ENCODE assay signal across 23 cellular contexts in the genomic region with DNA sequence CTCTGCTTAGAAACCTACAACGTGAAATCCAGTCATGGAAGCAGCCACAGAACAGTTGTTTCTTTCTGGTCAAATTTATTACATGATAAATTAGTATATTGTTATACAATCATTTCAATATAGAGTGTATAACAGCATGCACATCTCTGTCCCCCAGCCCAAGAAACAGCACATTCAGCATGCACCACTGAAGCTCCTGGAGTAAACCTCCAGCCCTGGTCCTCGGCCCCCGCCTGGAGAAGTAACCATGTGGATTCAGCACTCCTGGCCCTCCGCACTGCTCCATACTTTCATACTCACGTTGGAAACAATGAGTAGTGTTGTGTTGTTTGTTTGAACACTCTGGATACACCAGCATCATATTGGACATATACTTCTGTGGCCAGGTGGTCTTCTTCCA. TPM values are rescaled to one million over a fixed set of nuclear protein-coding genes. Genes with fewer than 3 reads are reported as not detected.
DNase-seq lines count a peak whose midpoint lies in the region; ATAC-seq, FAIRE-seq and TF ChIP-seq lines count a peak whose summit lies in the region.
"Had no signal": no experiment of that assay in that cellular context is flagged by ENCODE, and none has a peak within 500 bp of the region (broad histone marks: within the 10 kb centered on the region; RNA-seq: fewer than 3 reads in every experiment).

No MANE protein-coding gene starts in this region.

- TF ChIP-seq CTCF in K562 (IDR thresholded peaks at IDR 0.05 in 2 of 3, conservative IDR thresholded peaks at IDR 0.05 in 1 of 3; ENCODE audit: insufficient read depth in 2 of 3, low read depth in 1 of 3, low read length in 3 of 3): no peak

- intact Hi-C loops in K562 (cut with micrococcal nuclease): no loop called here

- CTCF ChIA-PET in K562 (lab: Yijun Ruan, JAX; ENCODE audit: low intra/inter-chr PET ratio): no interaction called here

- no TSS peak for BruUV-seq in K562 (replicated peaks; lab: Mats Ljungman, UMichigan)

- in situ Hi-C loops in K562 (cut with MboI): no loop called here

- H3K27ac ChIP-seq in K562 (ENCODE audit: extremely low read depth, low read depth, low read length): no peak overlapping the region
- H3K27ac ChIP-seq: BLaER1 treated with 17β-estradiol and CSF1 and Interleukin-3, amounts not matched to agents 10 nM and 100 nM had no signal

- H3K27me3 ChIP-seq in K562 (ENCODE audit: control insufficient read depth in 2 of 2, insufficient read depth in 2 of 2, low read length in 2 of 2): no peaks in the 10 kb centered on the region
- H3K27me3 ChIP-seq: BE2C had no signal

- FAIRE-seq in K562 (lab: Jason Lieb, UNC): no peak
- FAIRE-seq: A549, GM12891, GM18507 had no signal

- no peaks in the 10 kb centered on the region for H3K36me3 ChIP-seq in K562 (ENCODE audit: control insufficient read depth, insufficient read depth, low read length)
- H3K36me3 ChIP-seq: BE2C; BLaER1 treated with 17β-estradiol and CSF1 and Interleukin-3, amounts not matched to agents 10 nM and 100 nM had no signal

- no peak for TF ChIP-seq POLR2A in K562 (conservative IDR thresholded peaks at IDR 0.05)

- POLR2A ChIA-PET in K562 (lab: Yijun Ruan, JAX): interaction anchor here (0.6 to 1.6 kb wide), 2 partner anchors 15 to 25 kb away, joined by 3 to 11 read pairs; a partner anchor contains a TSS

- H3K4me1 ChIP-seq in K562 (replicated peaks in 1 of 2; ENCODE audit: control insufficient read depth in 2 of 2, insufficient read depth in 2 of 2, low read length in 2 of 2): peaks cover 10 to 12% of the 10 kb centered on the region in 2 experiments; a peak in 4 of 5 replicates

- no peaks in the 10 kb centered on the region for H4K20me1 ChIP-seq in K562 (replicated peaks; ENCODE audit: control insufficient read depth, insufficient read depth, low read length)
- H4K20me1 ChIP-seq: BLaER1 treated with 17β-estradiol and CSF1 and Interleukin-3, amounts not matched to agents 10 nM and 100 nM had no signal

- DNase-seq in K562 (ENCODE audit: extremely low read depth in 1 of 4, low spot score in 3 of 4): no peak
- peak; percentile 18 for DNase-seq in ecto neural progenitor cell (ENCODE audit: low spot score)
- DNase-seq in mesenteric fat pad (ENCODE audit: low spot score): peak; percentile 62
- DNase-seq in middle frontal gyrus (ENCODE audit: extremely low spot score, low spot score): no peak
- no peak for DNase-seq in stimulated activated CD4-positive, alpha-beta T cell treated with anti-CD3 and anti-CD28 coated beads, Interleukin-12 subunit alpha, Interleukin-12 subunit beta, amount 100 ng/mL, for 4 hours
- no peak for DNase-seq in NCI-H1048 (lab: John Stamatoyannopoulos, UW)
- DNase-seq: 8988T; ACHN; AML-193; BE2C; Calu3; CD4-positive, alpha-beta T cell; CD8-positive, alpha-beta memory T cell; DMS53; DMS79 treated with DMSO at 0.1 percent for 48 hours; GF-D8; H9 had no signal

- no peak for TF ChIP-seq EP300 in K562 (IDR thresholded peaks at IDR 0.05; ENCODE audit: low read length)

- ATAC-seq in K562: no peak
- ATAC-seq: A549, GM23338, HCT116 had no signal

- H3K79me2 ChIP-seq in K562 (ENCODE audit: control insufficient read depth, insufficient read depth, low read length): no peaks in the 10 kb centered on the region

- H3K9me3 ChIP-seq in K562 (replicated peaks; ENCODE audit: control insufficient read depth, insufficient read depth, low read depth, low read length): no peaks in the 10 kb centered on the region
- H3K9me3 ChIP-seq: A549, BE2C had no signal

- no peak overlapping the region for H3K9ac ChIP-seq in K562 (ENCODE audit: insufficient read depth in 1 of 2, low read depth in 2 of 2, low read length in 2 of 2)
- H3K9ac ChIP-seq: BLaER1 treated with 17β-estradiol and CSF1 and Interleukin-3, amounts not matched to agents 10 nM and 100 nM had no signal

- TF ChIP-seq RAD21 in K562 (CRISPR knock-in tag; conservative IDR thresholded peaks at IDR 0.05 in 1 of 2, IDR thresholded peaks at IDR 0.05 in 1 of 2): no peak

- no peaks in the 10 kb centered on the region for H3K9me1 ChIP-seq in K562 (ENCODE audit: control insufficient read depth, insufficient read depth, low read length)

- peak overlapping the region; percentile 38; the same call in 1 of the 2 replicates for H2AFZ ChIP-seq in K562 (ENCODE audit: low read depth, low read length)
- H2AFZ ChIP-seq: GM23338 had no signal

- H3K4me2 ChIP-seq in K562 (ENCODE audit: insufficient read depth, low read length): no peak overlapping the region
- H3K4me2 ChIP-seq: A549; BLaER1 treated with 17β-estradiol and CSF1 and Interleukin-3, amounts not matched to agents 10 nM and 100 nM; GM23338 had no signal

- H3K4me3 ChIP-seq in K562: no peak overlapping the region
- H3K4me3 ChIP-seq: A549; BLaER1 treated with 17β-estradiol and CSF1 and Interleukin-3, amounts not matched to agents 10 nM and 100 nM; GM23338 had no signal

- WGBS in K562 (ENCODE audit: insufficient coverage, low coverage, missing lambda C conversion rate): 28% methylated on average over 5 of the region's 5 CpGs

TF ChIP-seq in K562, 482 proteins besides CTCF, POLR2A, EP300 and RAD21 (continues in another document):
- no peak for TF ChIP-seq MAFG (tag; conservative IDR thresholded peaks at IDR 0.05)
- TF ChIP-seq MCM2 (IDR thresholded peaks at IDR 0.05; ENCODE audit: low read depth): no peak
- TF ChIP-seq, protein P1, sequence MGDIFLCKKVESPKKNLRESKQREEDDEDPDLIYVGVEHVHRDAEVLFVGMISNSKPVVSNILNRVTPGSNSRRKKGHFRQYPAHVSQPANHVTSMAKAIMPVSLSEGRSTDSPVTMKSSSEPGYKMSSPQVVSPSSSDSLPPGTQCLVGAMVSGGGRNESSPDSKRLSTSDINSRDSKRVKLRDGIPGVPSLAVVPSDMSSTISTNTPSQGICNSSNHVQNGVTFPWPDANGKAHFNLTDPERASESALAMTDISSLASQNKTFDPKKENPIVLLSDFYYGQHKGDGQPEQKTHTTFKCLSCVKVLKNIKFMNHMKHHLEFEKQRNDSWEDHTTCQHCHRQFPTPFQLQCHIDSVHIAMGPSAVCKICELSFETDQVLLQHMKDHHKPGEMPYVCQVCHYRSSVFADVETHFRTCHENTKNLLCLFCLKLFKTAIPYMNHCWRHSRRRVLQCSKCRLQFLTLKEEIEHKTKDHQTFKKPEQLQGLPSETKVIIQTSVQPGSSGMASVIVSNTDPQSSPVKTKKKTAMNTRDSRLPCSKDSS (IDR thresholded peaks at IDR 0.05; ENCODE audit: low read depth, partially characterized antibody): no peak
- TF ChIP-seq GATA2 (CRISPR knock-in tag; IDR thresholded peaks at IDR 0.05): no peak
- TF ChIP-seq, protein P2, sequence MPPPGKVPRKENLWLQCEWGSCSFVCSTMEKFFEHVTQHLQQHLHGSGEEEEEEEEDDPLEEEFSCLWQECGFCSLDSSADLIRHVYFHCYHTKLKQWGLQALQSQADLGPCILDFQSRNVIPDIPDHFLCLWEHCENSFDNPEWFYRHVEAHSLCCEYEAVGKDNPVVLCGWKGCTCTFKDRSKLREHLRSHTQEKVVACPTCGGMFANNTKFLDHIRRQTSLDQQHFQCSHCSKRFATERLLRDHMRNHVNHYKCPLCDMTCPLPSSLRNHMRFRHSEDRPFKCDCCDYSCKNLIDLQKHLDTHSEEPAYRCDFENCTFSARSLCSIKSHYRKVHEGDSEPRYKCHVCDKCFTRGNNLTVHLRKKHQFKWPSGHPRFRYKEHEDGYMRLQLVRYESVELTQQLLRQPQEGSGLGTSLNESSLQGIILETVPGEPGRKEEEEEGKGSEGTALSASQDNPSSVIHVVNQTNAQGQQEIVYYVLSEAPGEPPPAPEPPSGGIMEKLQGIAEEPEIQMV (tag; conservative IDR thresholded peaks at IDR 0.05; ENCODE audit: low read depth): no peak
- TF ChIP-seq ZBTB8A (IDR thresholded peaks at IDR 0.05; ENCODE audit: partially characterized antibody): no peak
- no peak for TF ChIP-seq DIDO1 (tag; IDR thresholded peaks at IDR 0.05; ENCODE audit: low read depth)
- TF ChIP-seq, protein P3, sequence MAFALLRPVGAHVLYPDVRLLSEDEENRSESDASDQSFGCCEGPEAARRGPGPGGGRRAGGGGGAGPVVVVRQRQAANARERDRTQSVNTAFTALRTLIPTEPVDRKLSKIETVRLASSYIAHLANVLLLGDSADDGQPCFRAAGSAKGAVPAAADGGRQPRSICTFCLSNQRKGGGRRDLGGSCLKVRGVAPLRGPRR (CRISPR knock-in tag; IDR thresholded peaks at IDR 0.05): no peak
- no peak for TF ChIP-seq KDM5B (IDR thresholded peaks at IDR 0.05; ENCODE audit: insufficient replicate concordance, low read depth, low read length)
- TF ChIP-seq CBX2 (IDR thresholded peaks at IDR 0.05; ENCODE audit: insufficient read depth, low read length, poor library complexity, severe bottlenecking): no peak
- TF ChIP-seq ZNF75A (CRISPR knock-in tag; IDR thresholded peaks at IDR 0.05): no peak

RNA-seq across cellular contexts. Expression of a gene that starts 15.3 kb away (rescaled TPM):
- total RNA-seq in K562 (2011; cell fraction: chromatin; rRNA removed; ENCODE audit: low replicate concordance): 13.4 and 28.3 TPM in 2 replicates
- 27.2 and 33.5 TPM in 2 replicates for total RNA-seq in K562 (2011; cell fraction: nucleolus; rRNA removed)
- 24.2 and 26.6 TPM in 2 replicates for total RNA-seq in K562 (2011; cell fraction: nucleoplasm; rRNA removed)
- total RNA-seq in K562 (2014; rRNA removed): 11.3 and 16.6 TPM in 2 replicates
- 9.3 and 11.0 TPM in 2 replicates for total RNA-seq in K562 (2014; rRNA removed; fragmentation: Illumina TruSeq; extraction: Trizol)
- 6.2 and 8.0 TPM in 2 replicates for total RNA-seq in K562 (2015; rRNA removed; fragmentation: Illumina TruSeq; extraction: Trizol)
- total RNA-seq in K562 (2021): 8.3 and 11.1 TPM in 2 replicates
- polyA plus RNA-seq in K562 (2011; rRNA removed): 16.7 and 29.0 TPM in 2 replicates
- polyA plus RNA-seq in K562 (2011; cell fraction: cytosol; rRNA removed): 22.2 and 66.4 TPM in 2 replicates
- 29.5 and 79.3 TPM in 2 replicates for polyA plus RNA-seq in K562 (2011; cell fraction: nucleus; rRNA removed)
- polyA plus RNA-seq in K562 (2012): 20.6 and 22.3 TPM in 2 replicates
- polyA plus RNA-seq in K562 (2014; fragmentation: Illumina TruSeq; extraction: Trizol): 14.9 and 20.5 TPM in 2 replicates
- polyA plus RNA-seq in K562 (2014; fragmentation: Nextera tagmentation; extraction: Ambion mirVana): 10 to 100 TPM; 17.4 to 23.1 TPM
- 28.8 and 35.7 TPM in 2 replicates for polyA plus RNA-seq in K562 (2014; rRNA removed)
- 8.8 and 21.6 TPM in 2 replicates for polyA minus RNA-seq in K562 (2011; rRNA and poly(A)+ RNA removed)
- 6.0 and 9.3 TPM in 2 replicates for polyA minus RNA-seq in K562 (2011; cell fraction: cytosol; rRNA and poly(A)+ RNA removed)
- 38.2 and 39.5 TPM in 2 replicates for polyA minus RNA-seq in K562 (2011; cell fraction: nucleus; rRNA and poly(A)+ RNA removed)
- total RNA-seq in mesenteric fat pad: 169 TPM

Comparison
In these comparisons a context has a peak if more than half of its experiments do, and no peak if none do; other contexts are left out.
1. DNase-seq: peak in ecto neural progenitor cell (single experiment) and mesenteric fat pad (single experiment); none in K562 (0 of 4), middle frontal gyrus (single experiment), stimulated activated CD4-positive, alpha-beta T cell treated with anti-CD3 and anti-CD28 coated beads, Interleukin-12 subunit alpha, Interleukin-12 subunit beta, amount 100 ng/mL, for 4 hours (single experiment) and NCI-H1048 (single experiment).